Comparison of ENCODE assay signal across 21 cellular contexts in genomic region chr12:21763531-21763930, GRCh38. TPM values are rescaled to one million over a fixed set of nuclear protein-coding genes. Genes with fewer than 3 reads are reported as not detected.
"Had no signal": no experiment of that assay in that cellular context is flagged by ENCODE, and none has a peak within 500 bp of the region (broad histone marks: within the 10 kb centered on the region; RNA-seq: fewer than 3 reads in every experiment).

No MANE protein-coding gene starts in this region.

- H3K27me3 ChIP-seq: colonic mucosa, neutrophil, right atrium auricular region, suprapubic skin, thyroid gland, upper lobe of left lung, uterus had no signal

- H3K27ac Mint-ChIP-seq: endodermal cell, naive B cell, nephron progenitor cell had no signal

- H3K9me3 ChIP-seq: colonic mucosa, neutrophil, right atrium auricular region, suprapubic skin, thyroid gland, upper lobe of left lung, uterus had no signal

- H3K27ac ChIP-seq: colonic mucosa, foreskin keratinocyte, neutrophil, right atrium auricular region, suprapubic skin, thyroid gland, uterus had no signal

- H3K9me3 Mint-ChIP-seq: endodermal cell had no signal

- H3K4me3 ChIP-seq: colonic mucosa, right atrium auricular region, suprapubic skin, thyroid gland, upper lobe of left lung, uterus had no signal

- H3K36me3 Mint-ChIP-seq: naive B cell had no signal

- DNase-seq: colonic mucosa; effector CD4-positive, alpha-beta T cell; endodermal cell; erythroblast; foreskin keratinocyte; kidney; left cardiac atrium; mesendoderm; naive B cell; nephron progenitor cell; stimulated activated CD4-positive, alpha-beta T cell treated with anti-CD3 and anti-CD28 coated beads, Interleukin-12 subunit alpha, Interleukin-12 subunit beta, amount 100 ng/mL, for 4 hours; stimulated activated naive CD8-positive, alpha-beta T cell treated with anti-CD3 and anti-CD28 coated beads, Interleukin-15, Interleukin-2, amounts not matched to agents 100 U/mL and 50 U/mL, for 24 hours; thyroid gland; uterus had no signal

- H3K4me1 ChIP-seq: colonic mucosa, foreskin keratinocyte, thyroid gland, upper lobe of left lung, uterus had no signal

- H3K4me3 Mint-ChIP-seq: endodermal cell, naive B cell, nephron progenitor cell had no signal

- H3K4me1 Mint-ChIP-seq: endodermal cell, naive B cell had no signal

- H3K36me3 ChIP-seq: colonic mucosa, neutrophil, suprapubic skin, thyroid gland, upper lobe of left lung, uterus had no signal

- ATAC-seq: foreskin keratinocyte; left cardiac atrium; stimulated activated naive CD8-positive, alpha-beta T cell treated with anti-CD3 and anti-CD28 coated beads, Interleukin-15, Interleukin-2, amounts not matched to agents 100 U/mL and 50 U/mL, for 24 hours had no signal

RNA-seq across cellular contexts. Expression of gene KCNJ8, which starts 11.0 kb away (rescaled TPM):
- total RNA-seq: dermis microvascular lymphatic vessel endothelial cell, endothelial cell of umbilical vein, foreskin keratinocyte, lung microvascular endothelial cell had no signal
- polyA plus RNA-seq: endothelial cell of umbilical vein, foreskin keratinocyte had no signal
